18 cellular contexts compared by ENCODE assay signal in the genomic region with DNA sequence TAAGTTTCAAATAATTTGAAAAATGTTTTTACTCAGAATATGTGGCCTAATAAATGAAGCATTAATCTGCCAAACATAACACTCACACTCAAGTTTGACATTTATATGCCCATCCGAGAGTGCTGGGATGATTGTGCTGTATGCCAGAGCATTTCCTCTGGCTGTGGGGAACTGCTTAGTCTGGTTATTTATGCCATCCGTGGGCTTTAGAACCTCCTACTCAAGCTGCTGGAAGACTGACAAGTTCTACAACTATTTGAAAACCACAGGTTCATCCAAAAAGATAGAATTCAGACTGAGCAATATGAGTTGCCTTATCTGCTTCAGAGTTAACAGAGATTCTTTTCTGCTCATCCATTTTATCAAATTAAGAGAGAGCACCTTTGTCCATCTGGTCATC. TPM values are rescaled to one million over a fixed set of nuclear protein-coding genes. Genes with fewer than 3 reads are reported as not detected.
A peak's percentile ranks its signal among the peaks of the same experiment; 100 is the strongest.
DNase-seq lines count a peak whose midpoint lies in the region; ATAC-seq and TF ChIP-seq lines count a peak whose summit lies in the region.
"Had no signal": no experiment of that assay in that cellular context is flagged by ENCODE, and none has a peak within 500 bp of the region (broad histone marks: within the 10 kb centered on the region; RNA-seq: fewer than 3 reads in every experiment).

No MANE protein-coding gene starts in this region.

- no peak for TF ChIP-seq CTCF in AG09309 (IDR thresholded peaks at IDR 0.05; ENCODE audit: control insufficient read depth, insufficient read depth, low read depth, low read length, missing control alignments)
- no peak for TF ChIP-seq CTCF in IMR-90 (conservative IDR thresholded peaks at IDR 0.05; ENCODE audit: low read depth, low read length)
- TF ChIP-seq CTCF in cardiac fibroblast (IDR thresholded peaks at IDR 0.05; ENCODE audit: low read depth, low read length): no peak
- no peak for TF ChIP-seq CTCF in transverse colon (IDR thresholded peaks at IDR 0.05)

- H2AK5ac ChIP-seq in IMR-90 (ENCODE audit: low read depth, low read length): no peak overlapping the region

- no peak overlapping the region for H2BK15ac ChIP-seq in IMR-90 (ENCODE audit: low read depth, low read length)

- H3K4me3 ChIP-seq in AG09309 (ENCODE audit: control insufficient read depth, low read depth, low read length) (no peak overlapping the region), IMR-90 (ENCODE audit: insufficient read depth, low read depth, low read length) (no peak overlapping the region), cardiac fibroblast (replicated peaks in 1 of 2; ENCODE audit: low read depth in 2 of 2, low read length in 2 of 2) (no peak overlapping the region), transverse colon (no peak overlapping the region)
- H3K4me3 ChIP-seq: adrenal gland, PC-9 had no signal

- no peak overlapping the region for H2BK20ac ChIP-seq in IMR-90 (ENCODE audit: low read depth, low read length)

- H3K4me2 ChIP-seq in IMR-90 (ENCODE audit: low read depth, low read length): no peak overlapping the region
- H3K4me2 ChIP-seq: PC-9 had no signal

- H3K9me3 ChIP-seq in IMR-90 (ENCODE audit: control insufficient read depth, insufficient read depth, low read length) (no peaks in the 10 kb centered on the region), transverse colon (no peaks in the 10 kb centered on the region)
- H3K9me3 ChIP-seq: adrenal gland had no signal

- dilution Hi-C loops in IMR-90 (cut with HindIII; ENCODE audit: low sequenced_read_pairs, unreplicated experiment): no loop called here

- POLR2A ChIA-PET in IMR-90 (lab: Charles Lee; ENCODE audit: unreplicated experiment): no interaction called here

- WGBS in IMR-90 (ENCODE audit: extremely low coverage in 2 of 2, insufficient read length in 1 of 2), 2 experiments: no CpG with 5 or more reads among the region's 2 CpGs
- 57% methylated on average over 1 to 2 of the region's 2 CpGs for WGBS in transverse colon (ENCODE audit: low coverage in 1 of 2), 2 donors

- H3K9me1 ChIP-seq in IMR-90 (ENCODE audit: insufficient read depth, low read length): no peaks in the 10 kb centered on the region

- no peak overlapping the region for H3K56ac ChIP-seq in IMR-90 (ENCODE audit: extremely low read depth, insufficient read depth, low read length)

- no peak overlapping the region for H3K14ac ChIP-seq in IMR-90 (replicated peaks; ENCODE audit: low read depth, low read length)

- H4K20me1 ChIP-seq in IMR-90 (ENCODE audit: insufficient read depth, low read length): no peaks in the 10 kb centered on the region; the same call in 1 of the 2 replicates

- no peak overlapping the region for H3K18ac ChIP-seq in IMR-90 (ENCODE audit: low read depth, low read length)

- ATAC-seq in IMR-90 (ENCODE audit: low read depth): peak; percentile 66
- no peak for ATAC-seq in GM21737 (IDR thresholded peaks at IDR 0.05; ENCODE audit: unreplicated experiment)
- ATAC-seq in HG03457 (IDR thresholded peaks at IDR 0.05; ENCODE audit: unreplicated experiment): no peak

- intact Hi-C loops in IMR-90 (cut with micrococcal nuclease): no loop called here
- intact Hi-C loops in transverse colon (cut with DNase I; ENCODE audit: low total_unique reads): no loop called here

- CTCF ChIA-PET in IMR-90 (lab: Yijun Ruan, JAX): no interaction called here

- H3K4me1 ChIP-seq in IMR-90 (ENCODE audit: control insufficient read depth, insufficient read depth, low read length): no peaks in the 10 kb centered on the region
- H3K4me1 ChIP-seq in transverse colon: no peaks in the 10 kb centered on the region
- H3K4me1 ChIP-seq: adrenal gland had no signal

- no peak overlapping the region for H2BK5ac ChIP-seq in IMR-90 (ENCODE audit: low read depth, low read length, poor library complexity, severe bottlenecking)

- TF ChIP-seq EP300 in transverse colon (IDR thresholded peaks at IDR 0.05; ENCODE audit: low read depth): no peak

- no peak overlapping the region for H4K5ac ChIP-seq in IMR-90 (ENCODE audit: low read depth, low read length)

- H3K36me3 ChIP-seq in IMR-90 (ENCODE audit: control insufficient read depth, insufficient read depth, low read length) (no peaks in the 10 kb centered on the region), transverse colon (no peaks in the 10 kb centered on the region)
- H3K36me3 ChIP-seq: adrenal gland had no signal

- TF ChIP-seq RAD21 in IMR-90 (IDR thresholded peaks at IDR 0.05; ENCODE audit: low read length): no peak

- peak; percentile 41 for DNase-seq in AG09309 (ENCODE audit: low read depth)
- peak; percentile 73 for DNase-seq in IMR-90
- peak; percentile 19 to 26 for DNase-seq in cardiac fibroblast (ENCODE audit: low read depth in 2 of 2)
- DNase-seq in middle frontal gyrus (ENCODE audit: extremely low spot score, low spot score): peak; percentile 48
- DNase-seq in COR-L47 (lab: John Stamatoyannopoulos, UW): no peak
- no peak for DNase-seq in transverse colon
- DNase-seq: activated CD4-positive, alpha-beta memory T cell treated with anti-CD3 and anti-CD28 coated beads, Interleukin-2, amount 10 ng/mL, durations not matched to agents 7 days and 5 days; activated T-cell treated with anti-CD3 and anti-CD28 coated beads, Interleukin-2, amount 50 U/mL, for 72 hours; adrenal gland; C1 segment of cervical spinal cord; islet precursor cell; KG1; mesenchymal stem cell; NCI-H1105 treated with DMSO at 0.1 percent for 48 hours; NCI-H748 treated with DMSO at 0.1 percent for 48 hours; PC-9 had no signal

- H2AFZ ChIP-seq in IMR-90 (replicated peaks; ENCODE audit: low read length, poor library complexity): no peak overlapping the region
- H2AFZ ChIP-seq: PC-9 had no signal

- H3K4ac ChIP-seq in IMR-90 (ENCODE audit: low read depth, low read length): no peak overlapping the region

- no peak overlapping the region for H3K23ac ChIP-seq in IMR-90 (ENCODE audit: low read depth, low read length)

- H3K79me1 ChIP-seq in IMR-90 (ENCODE audit: low read depth in 1 of 2, low read length in 2 of 2): peaks cover 12 to 28% of the 10 kb centered on the region in 2 experiments; a peak in 3 of 4 replicates

- no peak overlapping the region for H4K8ac ChIP-seq in IMR-90 (ENCODE audit: low read depth in 2 of 2, low read length in 2 of 2)

- in situ Hi-C loops in IMR-90 (cut with MboI; ENCODE audit: low sequenced_read_pairs): no loop called here
- in situ Hi-C loops in transverse colon (cut with MboI; ENCODE audit: low pct_ligation_motif_present in 1 of 4, low pct_unique_long_range_greater_than_20kb in 1 of 4, low sequenced_read_pairs in 3 of 4): no loop called here

- H3K27ac ChIP-seq in IMR-90 (ENCODE audit: insufficient read depth, low read length) (no peak overlapping the region), transverse colon (no peak overlapping the region)
- H3K27ac ChIP-seq: adrenal gland, PC-9 had no signal

- H2BK120ac ChIP-seq in IMR-90 (ENCODE audit: low read depth, low read length): no peak overlapping the region

- no peak overlapping the region for H2AK9ac ChIP-seq in IMR-90 (replicated peaks; ENCODE audit: low read depth, low read length, poor library complexity)

- no TSS peak for BruUV-seq in IMR-90 (replicated peaks; lab: Mats Ljungman, UMichigan)

- no peak overlapping the region for H4K91ac ChIP-seq in IMR-90 (ENCODE audit: insufficient read depth, low read depth, low read length)

- H3K27me3 ChIP-seq in IMR-90 (ENCODE audit: control insufficient read depth, insufficient read depth, low read length) (no peaks in the 10 kb centered on the region), transverse colon (no peaks in the 10 kb centered on the region)
- H3K27me3 ChIP-seq: adrenal gland had no signal

- no peak overlapping the region for H3K9ac ChIP-seq in IMR-90 (ENCODE audit: low read depth, low read length)

- TF ChIP-seq POLR2A in IMR-90 (IDR thresholded peaks at IDR 0.05; ENCODE audit: low read depth, low read length): no peak
- no peak for TF ChIP-seq POLR2A in transverse colon (IDR thresholded peaks at IDR 0.05)

TF ChIP-seq in IMR-90, 13 proteins besides CTCF, POLR2A, EP300 and RAD21:
- TF ChIP-seq BHLHE40 (IDR thresholded peaks at IDR 0.05; ENCODE audit: low read depth, low read length) (no peak), RFX5 (IDR thresholded peaks at IDR 0.05; ENCODE audit: low read depth, low read length) (no peak), MAZ (IDR thresholded peaks at IDR 0.05; ENCODE audit: borderline replicate concordance, low read depth, low read length) (no peak), MAFK (IDR thresholded peaks at IDR 0.05; ENCODE audit: low read depth, low read length) (no peak), RCOR1 (IDR thresholded peaks at IDR 0.05; ENCODE audit: insufficient replicate concordance, low read length) (no peak)
TF ChIP-seq in IMR-90: peak in this region for 0.

RNA-seq across cellular contexts. Expression of a gene that starts 25.9 kb away (rescaled TPM):
- total RNA-seq in IMR-90 (2012; rRNA removed) (22.6 and 26.1 TPM in 2 replicates), transverse colon (100 to 1,000 TPM in 1 of 4 donors, 10 to 100 TPM in 2, 1 to 10 TPM in 1; 6.8 to 518 (median 11.8) TPM)
- 15.9 and 17.2 TPM in 2 replicates for polyA plus RNA-seq in IMR-90 (2012; rRNA removed)
- polyA plus RNA-seq in IMR-90 (2012; cell fraction: cytosol; rRNA removed): 6.9 and 12.9 TPM in 2 replicates
- polyA plus RNA-seq in IMR-90 (2012; cell fraction: nucleus; rRNA removed; ENCODE audit: low replicate concordance): 53.8 and 63.1 TPM in 2 replicates

RNA-seq across cellular contexts. Expression of a gene that starts 57.9 kb away (rescaled TPM):
- total RNA-seq in IMR-90 (2012; rRNA removed) (0.18 and 0.28 TPM in 2 replicates), transverse colon (10 to 100 TPM; 18.7 to 69.3 (median 28.9) TPM)
- polyA plus RNA-seq in IMR-90 (2012; rRNA removed): 0.15 and 0.20 TPM in 2 replicates
- 0.05 and 0.10 TPM in 2 replicates for polyA plus RNA-seq in IMR-90 (2012; cell fraction: cytosol; rRNA removed)
- 0.27 and 0.45 TPM in 2 replicates for polyA plus RNA-seq in IMR-90 (2012; cell fraction: nucleus; rRNA removed; ENCODE audit: low replicate concordance)

Comparison
In these comparisons a context has a peak if more than half of its experiments do, and no peak if none do; other contexts are left out.
1. DNase-seq: peak in AG09309 (single experiment), IMR-90 (single experiment), cardiac fibroblast (2 of 2) and middle frontal gyrus (single experiment); none in COR-L47 (single experiment) and transverse colon (single experiment).
2. RNA of a gene that starts 57.9 kb away (total RNA-seq): 18.7 to 69.3 TPM in transverse colon; 0.18 to 0.28 TPM in IMR-90; every median in the first group is over 10 times any median in the second.